In genomic region chr20:47296950-47297349, GRCh38 we compare ENCODE assay signal across 14 cellular contexts. TPM values are rescaled to one million over a fixed set of nuclear protein-coding genes. Genes with fewer than 3 reads are reported as not detected.
DNase-seq lines count a peak whose midpoint lies in the region; ATAC-seq and TF ChIP-seq lines count a peak whose summit lies in the region.
"Had no signal": no experiment of that assay in that cellular context is flagged by ENCODE, and none has a peak within 500 bp of the region (broad histone marks: within the 10 kb centered on the region; RNA-seq: fewer than 3 reads in every experiment).

No MANE protein-coding gene starts in this region.

- TF ChIP-seq CTCF in RWPE1 (conservative IDR thresholded peaks at IDR 0.05; ENCODE audit: low read depth): no peak

- peak overlapping the region; percentile 31; the same call in 1 of the 2 replicates for H3K27ac ChIP-seq in RWPE1
- H3K27ac ChIP-seq in temporal lobe (ENCODE audit: low read depth, low read length): peak overlapping the region; percentile 84
- H3K27ac ChIP-seq: BLaER1 had no signal

- DNase-seq in activated naive CD8-positive, alpha-beta T cell treated with anti-CD3 and anti-CD28 coated beads, Interleukin-2, amount 50 U/mL, for 24 hours: no peak
- no peak for DNase-seq in RWPE1 (ENCODE audit: low spot score)
- peak; percentile 68 for DNase-seq in globus pallidus (ENCODE audit: low spot score)
- no peak for DNase-seq in central memory CD4-positive, alpha-beta T cell
- DNase-seq in NCI-H774 (lab: John Stamatoyannopoulos, UW): no peak
- DNase-seq in activated CD4-positive, CD25-positive, alpha-beta regulatory T cell (lab: John Stamatoyannopoulos, UW): no peak
- DNase-seq: activated T-cell treated with anti-CD3 and anti-CD28 coated beads, Interleukin-2, amount 50 U/mL, for 4 hours; cerebellar nuclear complex; glutamatergic neuron; mesenchymal stem cell; NCI-H1048 had no signal

- H3K4me3 Mint-ChIP-seq in activated naive CD8-positive, alpha-beta T cell: no peak overlapping the region
- no peak overlapping the region for H3K4me3 Mint-ChIP-seq in activated naive CD8-positive, alpha-beta T cell treated with anti-CD3 and anti-CD28 coated beads, Interleukin-2, amount 50 U/mL, for 24 hours
- H3K4me3 Mint-ChIP-seq: activated T-cell treated with anti-CD3 and anti-CD28 coated beads, Interleukin-2, amount 50 U/mL, for 4 hours had no signal

- H3K36me3 Mint-ChIP-seq in activated naive CD8-positive, alpha-beta T cell: peaks cover 11% of the 10 kb centered on the region
- H3K36me3 Mint-ChIP-seq in activated naive CD8-positive, alpha-beta T cell treated with anti-CD3 and anti-CD28 coated beads, Interleukin-2, amount 50 U/mL, for 24 hours (ENCODE audit: low read depth): peaks cover 58% of the 10 kb centered on the region

- POLR2A ChIA-PET in RWPE1 (lab: Yijun Ruan, JAX; ENCODE audit: low non-redundant PET): interaction anchor here (1.2 kb wide), 1 partner anchor 21 kb away, joined by 4 read pairs; no protein-coding TSS in a partner anchor

- H3K27ac Mint-ChIP-seq in activated naive CD8-positive, alpha-beta T cell: peak overlapping the region; percentile 72
- H3K27ac Mint-ChIP-seq in activated naive CD8-positive, alpha-beta T cell treated with anti-CD3 and anti-CD28 coated beads, Interleukin-2, amount 50 U/mL, for 24 hours: no peak overlapping the region

- H3K9me3 Mint-ChIP-seq in activated naive CD8-positive, alpha-beta T cell (ENCODE audit: low read depth): no peaks in the 10 kb centered on the region
- no peaks in the 10 kb centered on the region for H3K9me3 Mint-ChIP-seq in activated naive CD8-positive, alpha-beta T cell treated with anti-CD3 and anti-CD28 coated beads, Interleukin-2, amount 50 U/mL, for 24 hours
- H3K9me3 Mint-ChIP-seq: activated T-cell treated with anti-CD3 and anti-CD28 coated beads, Interleukin-2, amount 50 U/mL, for 4 hours had no signal

- CTCF ChIA-PET in RWPE1 (lab: Yijun Ruan, JAX): interaction anchor here (1.1 to 3.1 kb wide), 3 partner anchors 17 to 86 kb away, joined by 6 to 27 read pairs (median 9); no protein-coding TSS in a partner anchor

- no peaks in the 10 kb centered on the region for H3K27me3 Mint-ChIP-seq in activated naive CD8-positive, alpha-beta T cell
- no peaks in the 10 kb centered on the region for H3K27me3 Mint-ChIP-seq in activated naive CD8-positive, alpha-beta T cell treated with anti-CD3 and anti-CD28 coated beads, Interleukin-2, amount 50 U/mL, for 24 hours

- ATAC-seq in activated naive CD8-positive, alpha-beta T cell treated with anti-CD3 and anti-CD28 coated beads, Interleukin-2, amount 50 U/mL, for 24 hours: no peak
- ATAC-seq: activated T-cell treated with anti-CD3 and anti-CD28 coated beads, Interleukin-2, amount 50 U/mL, for 4 hours had no signal

- H3K4me1 Mint-ChIP-seq in activated naive CD8-positive, alpha-beta T cell (ENCODE audit: low read depth): peaks cover 10% of the 10 kb centered on the region
- peaks cover 19% of the 10 kb centered on the region for H3K4me1 Mint-ChIP-seq in activated naive CD8-positive, alpha-beta T cell treated with anti-CD3 and anti-CD28 coated beads, Interleukin-2, amount 50 U/mL, for 24 hours

RNA-seq across cellular contexts. Expression of gene ZMYND8, which starts 59.5 kb away (rescaled TPM):
- 32.2 TPM for total RNA-seq in temporal lobe
